ENCODE assay signal across 18 cellular contexts in the genomic region with DNA sequence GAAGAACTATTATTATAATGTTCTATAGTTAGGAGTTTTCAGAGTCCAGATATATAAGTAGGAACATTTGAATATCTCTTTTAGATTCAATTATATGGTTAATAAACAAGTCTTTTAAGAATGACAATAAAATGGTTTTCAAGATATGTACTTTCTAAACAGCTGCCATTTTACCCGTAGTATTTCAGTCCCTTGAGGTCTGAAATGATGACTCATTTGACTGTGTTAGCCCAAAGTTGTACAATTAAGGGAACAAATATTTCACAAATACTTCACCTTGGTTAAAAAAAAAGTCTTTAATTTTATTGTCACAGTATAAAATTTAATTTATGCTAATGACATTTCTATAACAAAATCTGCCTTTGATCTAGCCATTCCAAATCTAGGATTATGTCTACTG.
DNase-seq lines count a peak whose midpoint lies in the region; ATAC-seq, FAIRE-seq and TF ChIP-seq lines count a peak whose summit lies in the region.
"Had no signal": no experiment of that assay in that cellular context is flagged by ENCODE, and none has a peak within 500 bp of the region (broad histone marks: within the 10 kb centered on the region; RNA-seq: fewer than 3 reads in every experiment).

No MANE protein-coding gene starts in this region.

- H3K36me3 ChIP-seq in vagina = no peaks in the 10 kb centered on the region
- H3K36me3 ChIP-seq: colonic mucosa, heart right ventricle had no signal

- H3K4me3 ChIP-seq in vagina = no peak overlapping the region
- H3K4me3 ChIP-seq: colonic mucosa, heart right ventricle, K562 had no signal

- no peaks in the 10 kb centered on the region for H3K4me1 ChIP-seq in vagina
- H3K4me1 ChIP-seq: Caco-2, colonic mucosa had no signal

- no peaks in the 10 kb centered on the region for H3K9me3 ChIP-seq in vagina
- H3K9me3 ChIP-seq: Caco-2, colonic mucosa had no signal

- peak; percentile 35 for FAIRE-seq in A204.1 (lab: Jason Lieb, UNC)
- FAIRE-seq: K562 had no signal

- peak; percentile 34 for DNase-seq in GM03348 (ENCODE audit: low spot score)
- peak; percentile 85 for DNase-seq in LHCN-M2 (ENCODE audit: low read depth)
- DNase-seq in dermis blood vessel endothelial cell = peak; percentile 35
- DNase-seq in mesenteric fat pad (ENCODE audit: low spot score) = no peak
- DNase-seq in vagina (ENCODE audit: extremely low spot score in 2 of 2) = no peak
- DNase-seq: Caco-2, colonic mucosa, heart right ventricle, mammary epithelial cell, NCI-H146, NCI-H226, Right ventricle myocardium superior had no signal

- no peak for TF ChIP-seq CTCF in vagina (IDR thresholded peaks at IDR 0.05)

- ATAC-seq in HG02798 (IDR thresholded peaks at IDR 0.05; ENCODE audit: poor library complexity, unreplicated experiment) (no peak), HG03457 (IDR thresholded peaks at IDR 0.05; ENCODE audit: unreplicated experiment) (no peak)
- ATAC-seq: heart right ventricle, K562, WTC11 had no signal

- intact Hi-C loops in vagina (cut with DNase I) = no loop called here

- H3K27me3 ChIP-seq in vagina = no peaks in the 10 kb centered on the region
- H3K27me3 ChIP-seq: colonic mucosa, heart right ventricle had no signal

- TF ChIP-seq POLR2A in vagina (IDR thresholded peaks at IDR 0.05) = no peak

- no peak overlapping the region for H3K27ac ChIP-seq in vagina
- H3K27ac ChIP-seq: colonic mucosa, epithelial cell of prostate, heart right ventricle had no signal

Comparison
In these comparisons a context has a peak if more than half of its experiments do, and no peak if none do; other contexts are left out.
1. DNase-seq: peak in GM03348 (single experiment), LHCN-M2 (single experiment) and dermis blood vessel endothelial cell (single experiment); none in mesenteric fat pad (single experiment) and vagina (0 of 2).